Comparison of ENCODE assay signal across 11 cellular contexts in genomic region chr10:30151581-30152389, GRCh38.
DNase-seq lines count a peak whose midpoint lies in the region; ATAC-seq and TF ChIP-seq lines count a peak whose summit lies in the region.
"Had no signal": no experiment of that assay in that cellular context is flagged by ENCODE, and none has a peak within 500 bp of the region (broad histone marks: within the 10 kb centered on the region; RNA-seq: fewer than 3 reads in every experiment).

No MANE protein-coding gene starts in this region.

- CTCF ChIA-PET in activated CD8-positive, alpha-beta T cell treated with anti-CD3 and anti-CD28 coated beads, Interleukin-2, amount 10 ng/mL, durations not matched to agents 7 days and 5 days (lab: Charles Lee), result no interaction called here

- no peaks in the 10 kb centered on the region for H3K36me3 Mint-ChIP-seq in activated CD8-positive, alpha-beta T cell treated with anti-CD3 and anti-CD28 coated beads, Interleukin-2, amount 10 ng/mL, durations not matched to agents 7 days and 5 days (ENCODE audit: low read depth)
- H3K36me3 Mint-ChIP-seq: brain had no signal

- H3K9me3 Mint-ChIP-seq in activated CD8-positive, alpha-beta T cell treated with anti-CD3 and anti-CD28 coated beads, Interleukin-2, amount 10 ng/mL, durations not matched to agents 7 days and 5 days (ENCODE audit: insufficient read depth), result peaks cover 4% of the 10 kb centered on the region

- no peak overlapping the region for H3K4me3 ChIP-seq in AG10803 (ENCODE audit: low read length)

- ATAC-seq in activated CD8-positive, alpha-beta T cell treated with anti-CD3 and anti-CD28 coated beads, Interleukin-2, amount 10 ng/mL, durations not matched to agents 7 days and 5 days, result peak; percentile 15
- ATAC-seq in sciatic nerve (no peak), HG02678 (IDR thresholded peaks at IDR 0.05; ENCODE audit: unreplicated experiment) (no peak)

- intact Hi-C loops in sciatic nerve (cut with DNase I), result no loop called here

- no peak overlapping the region for H3K4me3 Mint-ChIP-seq in activated CD8-positive, alpha-beta T cell treated with anti-CD3 and anti-CD28 coated beads, Interleukin-2, amount 10 ng/mL, durations not matched to agents 7 days and 5 days
- H3K4me3 Mint-ChIP-seq: brain had no signal

- DNase-seq in AG10803 (ENCODE audit: low read depth) (peak; percentile 92), HUDEP-2 (lab: John Stamatoyannopoulos, UW; ENCODE audit: unreplicated experiment in 76 of 76) (peak in 74 of 76 experiments; percentile 14 to 91 (median 72)), iris pigment epithelial cell (ENCODE audit: low read depth) (peak; percentile 88), NCI-H524 (lab: John Stamatoyannopoulos, UW) (no peak), sciatic nerve (ENCODE audit: low spot score) (no peak), NCI-H2227 (lab: John Stamatoyannopoulos, UW; ENCODE audit: unreplicated experiment) (no peak)
- DNase-seq in activated CD8-positive, alpha-beta T cell treated with anti-CD3 and anti-CD28 coated beads, Interleukin-2, amount 10 ng/mL, durations not matched to agents 7 days and 5 days, result no peak
- DNase-seq: NCI-H2171 had no signal

- peak; percentile 38 for TF ChIP-seq CTCF in AG10803 (conservative IDR thresholded peaks at IDR 0.05; ENCODE audit: low read length)

- POLR2A ChIA-PET in activated CD8-positive, alpha-beta T cell treated with anti-CD3 and anti-CD28 coated beads, Interleukin-2, amount 10 ng/mL, durations not matched to agents 7 days and 5 days (lab: Charles Lee), result no interaction called here

- no peak overlapping the region for H3K27ac Mint-ChIP-seq in activated CD8-positive, alpha-beta T cell treated with anti-CD3 and anti-CD28 coated beads, Interleukin-2, amount 10 ng/mL, durations not matched to agents 7 days and 5 days
- H3K27ac Mint-ChIP-seq: progenitor cell of endocrine pancreas had no signal

- peaks cover 4% of the 10 kb centered on the region for H3K4me1 Mint-ChIP-seq in activated CD8-positive, alpha-beta T cell treated with anti-CD3 and anti-CD28 coated beads, Interleukin-2, amount 10 ng/mL, durations not matched to agents 7 days and 5 days (ENCODE audit: low read depth)
- H3K4me1 Mint-ChIP-seq: brain had no signal

- peaks cover 45% of the 10 kb centered on the region for H3K27me3 Mint-ChIP-seq in activated CD8-positive, alpha-beta T cell treated with anti-CD3 and anti-CD28 coated beads, Interleukin-2, amount 10 ng/mL, durations not matched to agents 7 days and 5 days (ENCODE audit: low read depth)
- H3K27me3 Mint-ChIP-seq: progenitor cell of endocrine pancreas had no signal

Comparison
In these comparisons a context has a peak if more than half of its experiments do, and no peak if none do; other contexts are left out.
1. DNase-seq: peak in AG10803 (single experiment), HUDEP-2 (74 of 76) and iris pigment epithelial cell (single experiment); none in activated CD8-positive, alpha-beta T cell treated with anti-CD3 and anti-CD28 coated beads, Interleukin-2, amount 10 ng/mL, durations not matched to agents 7 days and 5 days (single experiment), NCI-H524 (0 of 2), sciatic nerve (single experiment) and NCI-H2227 (single experiment).